Comparison of ENCODE assay signal across 9 cellular contexts in genomic region chr4:175961604-175962003, GRCh38.
DNase-seq lines count a peak whose midpoint lies in the region; ATAC-seq and TF ChIP-seq lines count a peak whose summit lies in the region.
"Had no signal": no experiment of that assay in that cellular context is flagged by ENCODE, and none has a peak within 500 bp of the region (broad histone marks: within the 10 kb centered on the region; RNA-seq: fewer than 3 reads in every experiment).

No MANE protein-coding gene starts in this region.

- H3K36me3 ChIP-seq in mesenchymal stem cell (ENCODE audit: control insufficient read depth in 1 of 2, insufficient read depth in 2 of 2, low read depth in 1 of 2, low read length in 2 of 2) = no peaks in the 10 kb centered on the region

- no peak overlapping the region for H3K14ac ChIP-seq in mesenchymal stem cell (ENCODE audit: low read length in 2 of 2)

- no peak overlapping the region for H2AFZ ChIP-seq in mesenchymal stem cell (ENCODE audit: low read depth, low read length)

- H3K9ac ChIP-seq in mesenchymal stem cell (ENCODE audit: low read length) = no peak overlapping the region

- no peak for DNase-seq in left lobe of liver (ENCODE audit: low spot score)
- DNase-seq in chondrocyte (ENCODE audit: low spot score) = no peak
- DNase-seq in retina = no peak
- DNase-seq in mesenchymal stem cell = no peak
- DNase-seq: amygdala, dermis blood vessel endothelial cell had no signal

- H3K27ac Mint-ChIP-seq in chondrocyte (ENCODE audit: unreplicated experiment) = no peak overlapping the region

- H2BK12ac ChIP-seq in mesenchymal stem cell (ENCODE audit: low read length in 2 of 2) = no peak overlapping the region

- TF ChIP-seq CTCF in chondrocyte (IDR thresholded peaks at IDR 0.05) = no peak

- H3K27me3 ChIP-seq in mesenchymal stem cell (ENCODE audit: control insufficient read depth in 1 of 2, insufficient read depth in 1 of 2, low read length in 2 of 2) = no peaks in the 10 kb centered on the region

- H3K27ac ChIP-seq in mesenchymal stem cell (ENCODE audit: low read length, poor library complexity, severe bottlenecking) = no peak overlapping the region

- no peaks in the 10 kb centered on the region for H3K79me1 ChIP-seq in mesenchymal stem cell (replicated peaks; ENCODE audit: low read length, poor library complexity, severe bottlenecking)

- no peaks in the 10 kb centered on the region for H3K36me3 Mint-ChIP-seq in chondrocyte (ENCODE audit: low read depth)

- H2AK5ac ChIP-seq in mesenchymal stem cell (ENCODE audit: low read length, severe bottlenecking) = no peak overlapping the region

- no peak overlapping the region for H3K4me3 ChIP-seq in mesenchymal stem cell (ENCODE audit: insufficient read depth in 1 of 2, low read depth in 1 of 2, low read length in 2 of 2)

- no peaks in the 10 kb centered on the region for H3K4me1 Mint-ChIP-seq in chondrocyte (ENCODE audit: low read depth)

- H3K4me1 ChIP-seq in mesenchymal stem cell (ENCODE audit: control insufficient read depth, insufficient read depth, low read depth, low read length) = no peaks in the 10 kb centered on the region

- H3K9me3 Mint-ChIP-seq in chondrocyte (ENCODE audit: low read depth) = no peaks in the 10 kb centered on the region

- H3K4ac ChIP-seq in mesenchymal stem cell (ENCODE audit: low read depth in 1 of 2, low read length in 2 of 2) = no peak overlapping the region

- no peaks in the 10 kb centered on the region for H3K9me3 ChIP-seq in mesenchymal stem cell (ENCODE audit: control insufficient read depth, low read length)

- no peak overlapping the region for H2BK120ac ChIP-seq in mesenchymal stem cell (ENCODE audit: low read depth, low read length)

- WGBS in mesenchymal stem cell = 70% methylated on average over 4 of the region's 4 CpGs

- H4K8ac ChIP-seq in mesenchymal stem cell (ENCODE audit: low read length) = no peak overlapping the region

- no peak overlapping the region for H3K4me2 ChIP-seq in mesenchymal stem cell (ENCODE audit: low read length, poor library complexity, severe bottlenecking)

- H3K23ac ChIP-seq in mesenchymal stem cell (ENCODE audit: low read length in 2 of 2) = no peak overlapping the region

- no peak overlapping the region for H3K4me3 Mint-ChIP-seq in chondrocyte (ENCODE audit: unreplicated experiment)

- peaks cover 17% of the 10 kb centered on the region for H3K27me3 Mint-ChIP-seq in chondrocyte (ENCODE audit: low read depth)

- H2BK5ac ChIP-seq in mesenchymal stem cell (ENCODE audit: low read depth, low read length, poor library complexity, severe bottlenecking) = no peak overlapping the region

- H2BK15ac ChIP-seq in mesenchymal stem cell (ENCODE audit: low read depth, poor library complexity, severe bottlenecking) = no peak overlapping the region

- ATAC-seq in GM19328 (IDR thresholded peaks at IDR 0.05; ENCODE audit: unreplicated experiment) (peak; percentile 77), HG02571 (IDR thresholded peaks at IDR 0.05; ENCODE audit: unreplicated experiment) (peak; percentile 68), HG03139 (IDR thresholded peaks at IDR 0.05; ENCODE audit: unreplicated experiment) (peak; percentile 74), left lobe of liver (no peak)

- H4K91ac ChIP-seq in mesenchymal stem cell (ENCODE audit: low read length) = no peak overlapping the region

- H3K18ac ChIP-seq in mesenchymal stem cell (ENCODE audit: low read depth in 1 of 2, low read length in 2 of 2) = no peak overlapping the region
